20 cellular contexts compared by ENCODE assay signal in the genomic region with DNA sequence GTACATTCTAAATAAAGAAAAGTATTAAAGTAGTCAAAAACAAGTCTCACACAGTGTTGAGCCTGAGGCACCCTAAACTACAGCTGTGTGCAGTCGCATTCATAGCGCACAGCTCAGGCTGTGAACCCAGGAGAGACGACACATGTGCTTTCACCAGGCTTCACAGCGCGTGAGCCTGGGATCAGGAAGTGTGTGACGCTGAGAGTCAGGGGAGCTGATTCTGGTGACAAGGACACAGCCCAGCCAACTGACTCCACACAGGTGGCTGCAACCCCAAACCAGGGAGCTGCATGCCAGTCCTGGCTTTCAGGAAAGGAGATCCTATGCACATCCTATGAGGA. TPM values are rescaled to one million over a fixed set of nuclear protein-coding genes. Genes with fewer than 3 reads are reported as not detected.
DNase-seq lines count a peak whose midpoint lies in the region; ATAC-seq, FAIRE-seq and TF ChIP-seq lines count a peak whose summit lies in the region.
"Had no signal": no experiment of that assay in that cellular context is flagged by ENCODE, and none has a peak within 500 bp of the region (broad histone marks: within the 10 kb centered on the region; RNA-seq: fewer than 3 reads in every experiment).

No MANE protein-coding gene starts in this region.

- H3K4me2 ChIP-seq in HepG2 (ENCODE audit: low read depth, low read length) = no peak overlapping the region
- H3K4me2 ChIP-seq: A549, PC-9 had no signal

- H3K36me3 ChIP-seq in right lobe of liver (no peaks in the 10 kb centered on the region), HepG2 (replicated peaks in 1 of 2; ENCODE audit: control insufficient read depth in 1 of 2, insufficient read depth in 2 of 2, low read length in 2 of 2) (no peaks in the 10 kb centered on the region), sigmoid colon (peaks cover 0 to 8% (median 3%) of the 10 kb centered on the region in 4 donors)
- H3K36me3 ChIP-seq: colonic mucosa, prostate gland had no signal

- H3K9ac ChIP-seq in HepG2 (ENCODE audit: insufficient read depth, low read depth, low read length) = no peak overlapping the region
- H3K9ac ChIP-seq: GM23248 had no signal

- no peak for DNase-seq in right lobe of liver
- no peak for DNase-seq in HepG2 (ENCODE audit: low spot score)
- peak; percentile 30 for DNase-seq in kidney tubule cell (ENCODE audit: low spot score)
- DNase-seq in sigmoid colon = peak; percentile 69
- DNase-seq in NCI-H1694 treated with DMSO at 0.1 percent for 48 hours (lab: John Stamatoyannopoulos, UW) = no peak
- DNase-seq in Ammon's horn (ENCODE audit: low spot score) = no peak
- DNase-seq: activated CD4-positive, alpha-beta memory T cell treated with anti-CD3 and anti-CD28 coated beads, Interleukin-2, amount 10 ng/mL, durations not matched to agents 7 days and 5 days; amniotic stem cell; colonic mucosa; DND-41; GM23248; NCI-H2081 treated with DMSO at 0.1 percent for 48 hours; NCI-H69; PC-9; SW 1271 had no signal

- H3K79me2 ChIP-seq in HepG2 (ENCODE audit: insufficient read depth, low read length) = no peaks in the 10 kb centered on the region

- ATAC-seq in right lobe of liver = peak; percentile 4 to 49 (median 18)
- ATAC-seq in HepG2 = no peak
- ATAC-seq in HG03159 (IDR thresholded peaks at IDR 0.05; ENCODE audit: unreplicated experiment) = no peak
- no peak for ATAC-seq in HG03378 (IDR thresholded peaks at IDR 0.05; ENCODE audit: unreplicated experiment)
- ATAC-seq: A549 had no signal

- TF ChIP-seq POLR2A in right lobe of liver (IDR thresholded peaks at IDR 0.05) (no peak), HepG2 (IDR thresholded peaks at IDR 0.05; ENCODE audit: insufficient read depth in 1 of 2, low read depth in 2 of 2, low read length in 2 of 2) (no peak), sigmoid colon (IDR thresholded peaks at IDR 0.05) (no peak)

- H2AFZ ChIP-seq in HepG2 (ENCODE audit: low read length) = no peak overlapping the region
- H2AFZ ChIP-seq: GM23248, PC-9 had no signal

- no peak overlapping the region for H3K4me3 ChIP-seq in right lobe of liver
- no peak overlapping the region for H3K4me3 ChIP-seq in HepG2 (replicated peaks in 1 of 3; ENCODE audit: insufficient read depth in 1 of 3, low read depth in 2 of 3, low read length in 3 of 3)
- H3K4me3 ChIP-seq in sigmoid colon = no peak overlapping the region
- H3K4me3 ChIP-seq: A549, colonic mucosa, GM23248, PC-9, prostate gland had no signal

- TF ChIP-seq CTCF in right lobe of liver (IDR thresholded peaks at IDR 0.05) (no peak), HepG2 (CRISPR knock-in tag; IDR thresholded peaks at IDR 0.05) (no peak), sigmoid colon (IDR thresholded peaks at IDR 0.05) (no peak)

- no peaks in the 10 kb centered on the region for H4K20me1 ChIP-seq in HepG2 (ENCODE audit: insufficient read depth, low read length)

- H3K4me1 ChIP-seq in right lobe of liver = peaks cover 0 to 4% (median 0%) of the 10 kb centered on the region in 4 donors
- peaks cover 13% of the 10 kb centered on the region for H3K4me1 ChIP-seq in HepG2 (ENCODE audit: insufficient read depth, low read length)
- peaks cover 0 to 94% (median 91%) of the 10 kb centered on the region in 4 donors for H3K4me1 ChIP-seq in sigmoid colon
- H3K4me1 ChIP-seq: colonic mucosa, prostate gland had no signal

- no TSS peak for BruUV-seq in HepG2 (replicated peaks; lab: Mats Ljungman, UMichigan)

- no peaks in the 10 kb centered on the region for H3K27me3 ChIP-seq in right lobe of liver
- H3K27me3 ChIP-seq in HepG2 (ENCODE audit: control insufficient read depth in 1 of 2, insufficient read depth in 2 of 2, low read length in 2 of 2) = peaks cover 1 to 20% of the 10 kb centered on the region in 2 experiments; a peak in 2 of 5 replicates
- no peaks in the 10 kb centered on the region for H3K27me3 ChIP-seq in sigmoid colon
- H3K27me3 ChIP-seq: colonic mucosa had no signal

- POLR2A ChIA-PET in HepG2 (lab: Yijun Ruan, JAX) = no interaction called here

- no peak overlapping the region for H3K27ac ChIP-seq in right lobe of liver
- no peak overlapping the region for H3K27ac ChIP-seq in HepG2 (ENCODE audit: extremely low read length, insufficient read depth, low read length)
- peak overlapping the region; percentile 70 to 98 (median 78) for H3K27ac ChIP-seq in sigmoid colon
- H3K27ac ChIP-seq: colonic mucosa, GM23248, PC-9, VCaP had no signal

- no peaks in the 10 kb centered on the region for H3K9me3 ChIP-seq in right lobe of liver
- H3K9me3 ChIP-seq in HepG2 (ENCODE audit: low read length) = no peaks in the 10 kb centered on the region
- H3K9me3 ChIP-seq in sigmoid colon = no peaks in the 10 kb centered on the region
- H3K9me3 ChIP-seq: A549, colonic mucosa, prostate gland had no signal

- in situ Hi-C loops in HepG2 (cut with HindIII; ENCODE audit: extremely low pct_ligation_motif_present, low pct_unique_long_range_greater_than_20kb) = no loop called here

- CTCF ChIA-PET in HepG2 (lab: Yijun Ruan, JAX; ENCODE audit: low intra/inter-chr PET ratio, low total read pairs) = no interaction called here

- TF ChIP-seq RAD21 in HepG2 (CRISPR knock-in tag; IDR thresholded peaks at IDR 0.05) = no peak

- no peak for FAIRE-seq in HepG2 (lab: Jason Lieb, UNC)
- FAIRE-seq: A549 had no signal

- WGBS in right lobe of liver (ENCODE audit: insufficient coverage, low coverage, low lambda C conversion rate, missing lambda C conversion rate) = 40% methylated on average over 1 of the region's 6 CpGs
- 86% methylated on average over 2 of the region's 6 CpGs for WGBS in HepG2 (ENCODE audit: low lambda C conversion rate)
- WGBS in sigmoid colon, 2 donors = 62 to 91% methylated on average over 6 of the region's 6 CpGs

- intact Hi-C loops in right lobe of liver (cut with DNase I) = no loop called here
- intact Hi-C loops in HepG2 (cut with micrococcal nuclease; ENCODE audit: unreplicated experiment) = no loop called here
- intact Hi-C loops in sigmoid colon (cut with DNase I) = no loop called here

- TF ChIP-seq EP300 in HepG2 (IDR thresholded peaks at IDR 0.05; ENCODE audit: low read depth in 2 of 2, low read length in 2 of 2) = no peak
- TF ChIP-seq EP300 in HepG2 (CRISPR knock-in tag; IDR thresholded peaks at IDR 0.05; ENCODE audit: borderline replicate concordance) = no peak
- TF ChIP-seq EP300 in sigmoid colon (IDR thresholded peaks at IDR 0.05) = peak in 1 of 4 donors; percentile 8

RNA-seq across cellular contexts. Expression of a gene that starts 41.6 kb away (rescaled TPM):
- total RNA-seq in right lobe of liver (10 to 100 TPM in 5 of 6 experiments, 1 to 10 TPM in 1; 8.0 to 89.8 (median 41.1) TPM), HepG2 (2016; rRNA removed; fragmentation: Illumina TruSeq; extraction: Trizol) (not detected in 2 replicates), sigmoid colon (100 to 1,000 TPM; 235 to 598 (median 350) TPM)
- total RNA-seq in HepG2 (2016; cell fraction: cytosol; rRNA removed; fragmentation: Illumina TruSeq; extraction: Trizol; ENCODE audit: low read depth) = not detected in 2 replicates
- not detected in 2 replicates for total RNA-seq in HepG2 (2016; cell fraction: insoluble cytoplasmic fraction; rRNA removed; fragmentation: Illumina TruSeq; extraction: Trizol)
- not detected in 2 replicates for total RNA-seq in HepG2 (2016; cell fraction: membrane; rRNA removed; fragmentation: Illumina TruSeq; extraction: Trizol)
- total RNA-seq in HepG2 (2016; cell fraction: nucleus; rRNA removed; fragmentation: Illumina TruSeq; extraction: Trizol) = not detected in 2 replicates
- polyA plus RNA-seq in HepG2 (2011; rRNA removed) (0.03 TPM in 1 of 2 replicates, not detected in the other), sigmoid colon (10 to 100 TPM in 2 of 3 donors, 1 to 10 TPM in 1; 9.2 to 60.5 (median 10.8) TPM)
- polyA plus RNA-seq in HepG2 (2011; cell fraction: cytosol; rRNA removed) = not detected in 2 replicates
- 0.05 TPM in 1 of 2 replicates, not detected in the other for polyA plus RNA-seq in HepG2 (2011; cell fraction: nucleus; rRNA removed)
- not detected in 2 replicates for polyA plus RNA-seq in HepG2 (2012)
- polyA plus RNA-seq in HepG2 (2016; cell fraction: cytosol; fragmentation: Illumina TruSeq; extraction: Trizol; ENCODE audit: low read depth) = not detected in 2 replicates
- not detected in 2 replicates for polyA plus RNA-seq in HepG2 (2016; cell fraction: insoluble cytoplasmic fraction; fragmentation: Illumina TruSeq; extraction: Trizol; ENCODE audit: low read depth)
- not detected in 2 replicates for polyA plus RNA-seq in HepG2 (2016; cell fraction: membrane; fragmentation: Illumina TruSeq; extraction: Trizol; ENCODE audit: low read depth)
- polyA plus RNA-seq in HepG2 (2016; cell fraction: nucleus; fragmentation: Illumina TruSeq; extraction: Trizol; ENCODE audit: insufficient read depth, low read depth) = not detected in 2 replicates
- polyA minus RNA-seq in HepG2 (2011; rRNA and poly(A)+ RNA removed; ENCODE audit: low replicate concordance) = 10.2 TPM in 1 of 2 replicates, not detected in the other
- polyA minus RNA-seq in HepG2 (2011; cell fraction: cytosol; rRNA and poly(A)+ RNA removed) = not detected in 2 replicates
- 0.13 TPM in 1 of 2 replicates, not detected in the other for polyA minus RNA-seq in HepG2 (2011; cell fraction: nucleus; rRNA and poly(A)+ RNA removed)
- total RNA-seq: activated CD4-positive, alpha-beta memory T cell treated with anti-CD3 and anti-CD28 coated beads, Interleukin-2, amount 10 ng/mL, durations not matched to agents 7 days and 5 days had no signal

RNA-seq across cellular contexts. Expression of a gene that starts 41.8 kb away (rescaled TPM):
- 10 to 100 TPM in 5 of 6 experiments, 1 to 10 TPM in 1; 8.4 to 65.8 (median 42.5) TPM for total RNA-seq in right lobe of liver
- 0.15 and 0.22 TPM in 2 replicates for total RNA-seq in HepG2 (2016; rRNA removed; fragmentation: Illumina TruSeq; extraction: Trizol)
- total RNA-seq in HepG2 (2016; cell fraction: cytosol; rRNA removed; fragmentation: Illumina TruSeq; extraction: Trizol; ENCODE audit: low read depth) = not detected in 2 replicates
- 0.15 and 0.35 TPM in 2 replicates for total RNA-seq in HepG2 (2016; cell fraction: insoluble cytoplasmic fraction; rRNA removed; fragmentation: Illumina TruSeq; extraction: Trizol)
- total RNA-seq in HepG2 (2016; cell fraction: membrane; rRNA removed; fragmentation: Illumina TruSeq; extraction: Trizol) = not detected in 2 replicates
- 1.3 TPM in 1 of 2 replicates, not detected in the other for total RNA-seq in HepG2 (2016; cell fraction: nucleus; rRNA removed; fragmentation: Illumina TruSeq; extraction: Trizol)
- 1.0 and 1.9 TPM in 2 replicates for polyA plus RNA-seq in HepG2 (2011; rRNA removed)
- polyA plus RNA-seq in HepG2 (2011; cell fraction: cytosol; rRNA removed) = 0.56 and 1.6 TPM in 2 replicates
- polyA plus RNA-seq in HepG2 (2011; cell fraction: nucleus; rRNA removed) = 1.2 and 4.2 TPM in 2 replicates
- 0.25 and 0.92 TPM in 2 replicates for polyA plus RNA-seq in HepG2 (2012)
- polyA plus RNA-seq in HepG2 (2016; cell fraction: cytosol; fragmentation: Illumina TruSeq; extraction: Trizol; ENCODE audit: low read depth) = 0.21 TPM in 1 of 2 replicates, not detected in the other
- polyA plus RNA-seq in HepG2 (2016; cell fraction: insoluble cytoplasmic fraction; fragmentation: Illumina TruSeq; extraction: Trizol; ENCODE audit: low read depth) = 0.19 and 0.68 TPM in 2 replicates
- 0.21 and 0.27 TPM in 2 replicates for polyA plus RNA-seq in HepG2 (2016; cell fraction: membrane; fragmentation: Illumina TruSeq; extraction: Trizol; ENCODE audit: low read depth)
- 0.37 TPM in 1 of 2 replicates, not detected in the other for polyA plus RNA-seq in HepG2 (2016; cell fraction: nucleus; fragmentation: Illumina TruSeq; extraction: Trizol; ENCODE audit: insufficient read depth, low read depth)
- 3.0 and 8.4 TPM in 2 replicates for polyA minus RNA-seq in HepG2 (2011; rRNA and poly(A)+ RNA removed; ENCODE audit: low replicate concordance)
- 0.97 and 1.9 TPM in 2 replicates for polyA minus RNA-seq in HepG2 (2011; cell fraction: cytosol; rRNA and poly(A)+ RNA removed)
- 0.75 and 1.4 TPM in 2 replicates for polyA minus RNA-seq in HepG2 (2011; cell fraction: nucleus; rRNA and poly(A)+ RNA removed)
- total RNA-seq in sigmoid colon = 1,000 to 10,000 TPM in 1 of 4 donors, 100 to 1,000 TPM in 3; 306 to 1,039 (median 489) TPM
- 10 to 100 TPM; 24.0 to 83.5 (median 25.2) TPM for polyA plus RNA-seq in sigmoid colon
- total RNA-seq: activated CD4-positive, alpha-beta memory T cell treated with anti-CD3 and anti-CD28 coated beads, Interleukin-2, amount 10 ng/mL, durations not matched to agents 7 days and 5 days had no signal

Comparison
In these comparisons a context has a peak if more than half of its experiments do, and no peak if none do; other contexts are left out.
1. ATAC-seq: peak in right lobe of liver (4 of 4); none in HepG2 (single experiment), HG03159 (single experiment) and HG03378 (single experiment).
2. RNA of a gene that starts 41.6 kb away (total RNA-seq): 235 to 598 TPM in sigmoid colon and 8.0 to 89.8 TPM in right lobe of liver; not detected in HepG2; every median in the first group is over 4 times any median in the second.
3. DNase-seq: peak in kidney tubule cell (single experiment) and sigmoid colon (single experiment); none in right lobe of liver (0 of 3), HepG2 (single experiment), NCI-H1694 treated with DMSO at 0.1 percent for 48 hours (single experiment) and Ammon's horn (single experiment).
4. H3K27ac ChIP-seq: peak in sigmoid colon (4 of 4); none in right lobe of liver (0 of 3) and HepG2 (single experiment).